Comparison of ENCODE assay signal across 41 cellular contexts in genomic region chr19:44573647-44574046, GRCh38. TPM values are rescaled to one million over a fixed set of nuclear protein-coding genes. Genes with fewer than 3 reads are reported as not detected.
"Had no signal": no experiment of that assay in that cellular context is flagged by ENCODE, and none has a peak within 500 bp of the region (broad histone marks: within the 10 kb centered on the region; RNA-seq: fewer than 3 reads in every experiment).

No MANE protein-coding gene starts in this region.

- H3K9me3 Mint-ChIP-seq: activated naive CD8-positive, alpha-beta T cell treated with anti-CD3 and anti-CD28 coated beads for 36 hours; activated T-helper 1 cell treated with anti-CD3 and anti-CD28 coated beads, Interleukin-12 subunit alpha, Interleukin-12 subunit beta, Interleukin-2, Interleukin-4 antibody, amounts not matched to agents 30 ng/mL and 10 ng/mL and 1 ng/mL, durations not matched to agents 14 hours and 24 hours and 36 hours; natural killer cell treated with Interleukin-12 subunit alpha and Interleukin-12 subunit beta and Interleukin-15 and Interleukin-18, amount 100 ng/mL, for 72 hours had no signal

- H3K36me3 Mint-ChIP-seq: activated CD4-positive, alpha-beta memory T cell treated with anti-CD3 and anti-CD28 coated beads for 36 hours; activated naive CD8-positive, alpha-beta T cell treated with anti-CD3 and anti-CD28 coated beads for 36 hours; natural killer cell treated with Interleukin-12 subunit alpha and Interleukin-12 subunit beta and Interleukin-15 and Interleukin-18, amount 100 ng/mL, for 72 hours had no signal

- FAIRE-seq: small intestine had no signal

- H3K4me1 Mint-ChIP-seq: activated naive CD8-positive, alpha-beta T cell treated with anti-CD3 and anti-CD28 coated beads for 36 hours had no signal

- H3K4me1 ChIP-seq: body of pancreas, gastroesophageal sphincter, left lung, sigmoid colon, suprapubic skin, tibial artery, upper lobe of right lung had no signal

- H3K4me3 ChIP-seq: adrenal gland, body of pancreas, coronary artery, dorsolateral prefrontal cortex, gastroesophageal sphincter, left lung, lower lobe of right lung, ovary, sigmoid colon, suprapubic skin, tibial artery, upper lobe of right lung had no signal

- H3K27ac Mint-ChIP-seq: activated CD4-positive, alpha-beta memory T cell treated with anti-CD3 and anti-CD28 coated beads for 36 hours; activated naive CD4-positive, alpha-beta T cell treated with anti-CD3 and anti-CD28 coated beads for 36 hours; activated naive CD8-positive, alpha-beta T cell treated with anti-CD3 and anti-CD28 coated beads for 36 hours; activated T-helper 1 cell treated with anti-CD3 and anti-CD28 coated beads, Interleukin-12 subunit alpha, Interleukin-12 subunit beta, Interleukin-2, Interleukin-4 antibody, amounts not matched to agents 30 ng/mL and 10 ng/mL and 1 ng/mL, durations not matched to agents 14 hours and 24 hours and 36 hours; natural killer cell treated with Interleukin-12 subunit alpha and Interleukin-12 subunit beta and Interleukin-15 and Interleukin-18, amount 100 ng/mL, for 72 hours; progenitor cell of endocrine pancreas had no signal

- ATAC-seq: activated CD4-positive, CD25-positive, alpha-beta regulatory T cell treated with anti-CD3 and anti-CD28 coated beads, Interleukin-2, amount 50 U/mL, for 24 hours; body of pancreas; gastroesophageal sphincter; left lung; lower lobe of right lung; natural killer cell treated with Interleukin-12 subunit alpha and Interleukin-12 subunit beta and Interleukin-15 and Interleukin-18, amount 100 ng/mL, for 72 hours; upper lobe of right lung had no signal

- H3K27ac ChIP-seq: adrenal gland, body of pancreas, coronary artery, dorsolateral prefrontal cortex, gastroesophageal sphincter, left lung, lower lobe of right lung, neutrophil, ovary, sigmoid colon, suprapubic skin, tibial artery, upper lobe of right lung, WERI-Rb-1 had no signal

- H3K9me3 ChIP-seq: adrenal gland, body of pancreas, gastroesophageal sphincter, left lung, lower lobe of right lung, neutrophil, ovary, sigmoid colon, suprapubic skin, tibial artery, upper lobe of right lung had no signal

- DNase-seq: activated CD4-positive, alpha-beta memory T cell treated with anti-CD3 and anti-CD28 coated beads for 36 hours; activated CD4-positive, alpha-beta T cell treated with anti-CD3 and anti-CD28 coated beads for 48 hours; activated CD8-positive, alpha-beta memory T cell treated with anti-CD3 and anti-CD28 coated beads, Interleukin-2, amount 50 U/mL, for 4 hours; activated effector memory CD4-positive, alpha-beta T cell treated with anti-CD3 and anti-CD28 coated beads, Interleukin-2, amount 50 U/mL, for 16 hours; activated naive CD4-positive, alpha-beta T cell treated with anti-CD3 and anti-CD28 coated beads for 36 hours; activated naive CD8-positive, alpha-beta T cell treated with anti-CD3 and anti-CD28 coated beads for 36 hours; activated T-cell treated with anti-CD3 and anti-CD28 coated beads, Interleukin-2, amount 50 U/mL, for 1 hour; adrenal gland; aorta; body of pancreas; dorsolateral prefrontal cortex; effector memory CD4-positive, alpha-beta T cell; erythroblast; hippocampal formation; left lung; lower lobe of right lung; mesenchymal stem cell; ovary; retina; sigmoid colon; small intestine; stimulated activated CD4-positive, alpha-beta T cell treated with anti-CD3 and anti-CD28 coated beads, Interleukin-1b, Interleukin-23, amount 100 ng/mL, for 48 hours; stimulated activated naive CD4-positive, alpha-beta T cell; T-helper 9 cell; tibial artery; upper lobe of right lung; WERI-Rb-1 had no signal

- H3K36me3 ChIP-seq: adrenal gland, gastroesophageal sphincter, left lung, lower lobe of right lung, neutrophil, ovary, sigmoid colon, suprapubic skin, tibial artery, upper lobe of right lung, WERI-Rb-1 had no signal

- H3K4me3 Mint-ChIP-seq: activated CD4-positive, alpha-beta memory T cell treated with anti-CD3 and anti-CD28 coated beads for 36 hours; activated naive CD4-positive, alpha-beta T cell treated with anti-CD3 and anti-CD28 coated beads for 36 hours; activated naive CD8-positive, alpha-beta T cell treated with anti-CD3 and anti-CD28 coated beads for 36 hours; activated T-helper 1 cell treated with anti-CD3 and anti-CD28 coated beads, Interleukin-12 subunit alpha, Interleukin-12 subunit beta, Interleukin-2, Interleukin-4 antibody, amounts not matched to agents 30 ng/mL and 10 ng/mL and 1 ng/mL, durations not matched to agents 14 hours and 24 hours and 36 hours; natural killer cell treated with Interleukin-12 subunit alpha and Interleukin-12 subunit beta and Interleukin-15 and Interleukin-18, amount 100 ng/mL, for 72 hours had no signal

RNA-seq across cellular contexts. Expression of gene IGSF23, which starts 39.7 kb away (rescaled TPM):
- total RNA-seq: activated CD4-positive, alpha-beta memory T cell treated with anti-CD3 and anti-CD28 coated beads for 36 hours; activated CD8-positive, alpha-beta memory T cell treated with anti-CD3 and anti-CD28 coated beads for 36 hours; activated naive CD4-positive, alpha-beta T cell treated with anti-CD3 and anti-CD28 coated beads for 36 hours; activated naive CD8-positive, alpha-beta T cell treated with anti-CD3 and anti-CD28 coated beads for 36 hours; activated T-helper 1 cell treated with anti-CD3 and anti-CD28 coated beads, Interleukin-12 subunit alpha, Interleukin-12 subunit beta, Interleukin-2, Interleukin-4 antibody, amounts not matched to agents 30 ng/mL and 10 ng/mL and 1 ng/mL, durations not matched to agents 14 hours and 24 hours and 36 hours; adrenal gland; aorta; cerebellum; dorsolateral prefrontal cortex; gastroesophageal sphincter; left lung; lower lobe of right lung; mononuclear cell; natural killer cell treated with Interleukin-12 subunit alpha and Interleukin-12 subunit beta and Interleukin-15 and Interleukin-18, amount 100 ng/mL, for 72 hours; sigmoid colon; suprapubic skin; T-helper 1 cell treated with Interleukin-12 subunit alpha and Interleukin-12 subunit beta and Interleukin-4 antibody, amounts not matched to agents 30 ng/mL and 1 ng/mL, for 36 hours; upper lobe of right lung had no signal
- polyA plus RNA-seq: adrenal gland, ovary, sigmoid colon had no signal

RNA-seq across cellular contexts. Expression of gene CEACAM20, which starts 44.2 kb away (rescaled TPM):
- total RNA-seq: activated CD4-positive, alpha-beta memory T cell treated with anti-CD3 and anti-CD28 coated beads for 36 hours; activated CD8-positive, alpha-beta memory T cell treated with anti-CD3 and anti-CD28 coated beads for 36 hours; activated naive CD4-positive, alpha-beta T cell treated with anti-CD3 and anti-CD28 coated beads for 36 hours; activated naive CD8-positive, alpha-beta T cell treated with anti-CD3 and anti-CD28 coated beads for 36 hours; activated T-helper 1 cell treated with anti-CD3 and anti-CD28 coated beads, Interleukin-12 subunit alpha, Interleukin-12 subunit beta, Interleukin-2, Interleukin-4 antibody, amounts not matched to agents 30 ng/mL and 10 ng/mL and 1 ng/mL, durations not matched to agents 14 hours and 24 hours and 36 hours; aorta; body of pancreas; cerebellum; gastroesophageal sphincter; kidney epithelial cell; left lung; mononuclear cell; myocyte; natural killer cell treated with Interleukin-12 subunit alpha and Interleukin-12 subunit beta and Interleukin-15 and Interleukin-18, amount 100 ng/mL, for 72 hours; progenitor cell of endocrine pancreas; T-helper 1 cell treated with Interleukin-12 subunit alpha and Interleukin-12 subunit beta and Interleukin-4 antibody, amounts not matched to agents 30 ng/mL and 1 ng/mL, for 36 hours had no signal
- polyA plus RNA-seq: ovary had no signal
